Comparison of ENCODE assay signal across 9 cellular contexts in genomic region chr16:14186007-14186953, GRCh38.
DNase-seq lines count a peak whose midpoint lies in the region; ATAC-seq, FAIRE-seq and TF ChIP-seq lines count a peak whose summit lies in the region.
"Had no signal": no experiment of that assay in that cellular context is flagged by ENCODE, and none has a peak within 500 bp of the region (broad histone marks: within the 10 kb centered on the region; RNA-seq: fewer than 3 reads in every experiment).

No MANE protein-coding gene starts in this region.

- H3K27me3 ChIP-seq in PC-9 (ENCODE audit: insufficient read depth, low read depth) (no peaks in the 10 kb centered on the region), endothelial cell of umbilical vein (ENCODE audit: control insufficient read depth in 2 of 2, insufficient read depth in 2 of 2, low read length in 2 of 2) (no peaks in the 10 kb centered on the region)

- FAIRE-seq in endothelial cell of umbilical vein (lab: Jason Lieb, UNC) = peak; percentile 78
- FAIRE-seq: colon had no signal

- H3K36me3 ChIP-seq in PC-9 (ENCODE audit: low read depth) = no peaks in the 10 kb centered on the region
- no peaks in the 10 kb centered on the region for H3K36me3 ChIP-seq in endothelial cell of umbilical vein (ENCODE audit: control insufficient read depth in 2 of 2, extremely low read depth in 1 of 2, insufficient read depth in 2 of 2, low read length in 2 of 2)
- H3K36me3 ChIP-seq in urinary bladder (ENCODE audit: insufficient read depth) = no peaks in the 10 kb centered on the region

- peaks cover 7% of the 10 kb centered on the region for H3K4me1 Mint-ChIP-seq in activated CD4-positive, alpha-beta memory T cell treated with anti-CD3 and anti-CD28 coated beads for 36 hours (ENCODE audit: low read depth)
- peaks cover 8% of the 10 kb centered on the region for H3K4me1 Mint-ChIP-seq in activated CD4-positive, alpha-beta memory T cell treated with anti-CD3 and anti-CD28 coated beads, Interleukin-2, amount 10 ng/mL, durations not matched to agents 7 days and 5 days

- no peak overlapping the region for H3K4me3 Mint-ChIP-seq in activated CD4-positive, alpha-beta memory T cell treated with anti-CD3 and anti-CD28 coated beads for 36 hours
- no peak overlapping the region for H3K4me3 Mint-ChIP-seq in activated CD4-positive, alpha-beta memory T cell treated with anti-CD3 and anti-CD28 coated beads, Interleukin-2, amount 10 ng/mL, durations not matched to agents 7 days and 5 days

- H3K9me2 ChIP-seq in PC-9 (ENCODE audit: insufficient read depth) = 0 out of 2 replicates have a peak, but pooled peaks cover 5% of the 10 kb centered on the region

- H3K27me3 Mint-ChIP-seq in activated CD4-positive, alpha-beta memory T cell treated with anti-CD3 and anti-CD28 coated beads for 36 hours = no peaks in the 10 kb centered on the region
- H3K27me3 Mint-ChIP-seq in activated CD4-positive, alpha-beta memory T cell treated with anti-CD3 and anti-CD28 coated beads, Interleukin-2, amount 10 ng/mL, durations not matched to agents 7 days and 5 days = no peaks in the 10 kb centered on the region

- intact Hi-C loops in activated CD4-positive, alpha-beta memory T cell treated with anti-CD3 and anti-CD28 coated beads for 36 hours (cut with micrococcal nuclease) = no loop called here
- intact Hi-C loops in PC-9 (cut with micrococcal nuclease; ENCODE audit: unreplicated experiment) (no loop called here), endothelial cell of umbilical vein (cut with micrococcal nuclease) (loop anchor here (2.0 to 5.0 kb wide), 2 partner anchors 129 to 263 kb away; no protein-coding TSS in a partner anchor)

- TF ChIP-seq POLR2A in endothelial cell of umbilical vein (IDR thresholded peaks at IDR 0.05; ENCODE audit: low read depth, low read length) = no peak

- H3K9me1 ChIP-seq in endothelial cell of umbilical vein (replicated peaks; ENCODE audit: control insufficient read depth, extremely low read depth, insufficient read depth, low read length) = no peaks in the 10 kb centered on the region

- no peak overlapping the region for H3K9ac ChIP-seq in endothelial cell of umbilical vein (replicated peaks; ENCODE audit: extremely low read depth, insufficient read depth, low read length)

- peak; percentile 21 for DNase-seq in activated CD4-positive, alpha-beta memory T cell treated with anti-CD3 and anti-CD28 coated beads for 36 hours
- no peak for DNase-seq in activated CD4-positive, alpha-beta memory T cell treated with anti-CD3 and anti-CD28 coated beads, Interleukin-2, amount 10 ng/mL, durations not matched to agents 7 days and 5 days
- DNase-seq in PC-9 (no peak), endothelial cell of umbilical vein (ENCODE audit: low read depth, low spot score) (peak; percentile 78), midbrain (lab: John Stamatoyannopoulos, UW) (peak; percentile 36)

- TF ChIP-seq CTCF in PC-9 (conservative IDR thresholded peaks at IDR 0.05) (peak; percentile 51), endothelial cell of umbilical vein (IDR thresholded peaks at IDR 0.05; ENCODE audit: extremely low read depth in 1 of 2, insufficient read depth in 1 of 2, low read depth in 1 of 2, low read length in 2 of 2) (peak; percentile 28 to 48)

- H3F3A ChIP-seq in PC-9 (ENCODE audit: insufficient read depth, low read depth) = peaks cover 12% of the 10 kb centered on the region

- H3K27ac ChIP-seq in PC-9 = no peak overlapping the region
- H3K27ac ChIP-seq in endothelial cell of umbilical vein (ENCODE audit: insufficient read depth, low read depth, low read length) = no peak overlapping the region
- peak overlapping the region; percentile 28 for H3K27ac ChIP-seq in urinary bladder (ENCODE audit: low read depth)

- H3K9me3 Mint-ChIP-seq in activated CD4-positive, alpha-beta memory T cell treated with anti-CD3 and anti-CD28 coated beads for 36 hours = no peaks in the 10 kb centered on the region
- H3K9me3 Mint-ChIP-seq in activated CD4-positive, alpha-beta memory T cell treated with anti-CD3 and anti-CD28 coated beads, Interleukin-2, amount 10 ng/mL, durations not matched to agents 7 days and 5 days = no peaks in the 10 kb centered on the region

- H3K27ac Mint-ChIP-seq in activated CD4-positive, alpha-beta memory T cell treated with anti-CD3 and anti-CD28 coated beads for 36 hours = no peak overlapping the region
- H3K27ac Mint-ChIP-seq in activated CD4-positive, alpha-beta memory T cell treated with anti-CD3 and anti-CD28 coated beads, Interleukin-2, amount 10 ng/mL, durations not matched to agents 7 days and 5 days = no peak overlapping the region

- H3K4me3 ChIP-seq in PC-9 = no peak overlapping the region
- no peak overlapping the region for H3K4me3 ChIP-seq in endothelial cell of umbilical vein (replicated peaks in 1 of 3; ENCODE audit: insufficient read depth in 1 of 3, low read depth in 1 of 3, low read length in 3 of 3)
- peak overlapping the region; percentile 31 for H3K4me3 ChIP-seq in urinary bladder (ENCODE audit: low read depth, low read length)

- ATAC-seq in GM19397 (IDR thresholded peaks at IDR 0.05; ENCODE audit: unreplicated experiment) (no peak), GM18858 (IDR thresholded peaks at IDR 0.05; ENCODE audit: unreplicated experiment) (no peak)

- no peaks in the 10 kb centered on the region for H3K36me3 Mint-ChIP-seq in activated CD4-positive, alpha-beta memory T cell treated with anti-CD3 and anti-CD28 coated beads for 36 hours
- H3K36me3 Mint-ChIP-seq in activated CD4-positive, alpha-beta memory T cell treated with anti-CD3 and anti-CD28 coated beads, Interleukin-2, amount 10 ng/mL, durations not matched to agents 7 days and 5 days (ENCODE audit: low read depth) = no peaks in the 10 kb centered on the region

- no peak overlapping the region for H3K4me2 ChIP-seq in PC-9
- H3K4me2 ChIP-seq in endothelial cell of umbilical vein (ENCODE audit: insufficient read depth, low read length) = peak overlapping the region; percentile 66

- POLR2A ChIA-PET in activated CD4-positive, alpha-beta memory T cell treated with anti-CD3 and anti-CD28 coated beads for 36 hours (lab: Charles Lee) = no interaction called here
- POLR2A ChIA-PET in activated CD4-positive, alpha-beta memory T cell treated with anti-CD3 and anti-CD28 coated beads, Interleukin-2, amount 10 ng/mL, durations not matched to agents 7 days and 5 days (lab: Charles Lee) = no interaction called here
- POLR2A ChIA-PET in PC-9 (lab: Charles Lee; ENCODE audit: unreplicated experiment) (interaction anchor here (0.5 kb wide), 1 partner anchor 100 kb away, joined by 4 read pairs; no protein-coding TSS in a partner anchor), endothelial cell of umbilical vein (lab: Charles Lee) (no interaction called here)

- CTCF ChIA-PET in activated CD4-positive, alpha-beta memory T cell treated with anti-CD3 and anti-CD28 coated beads for 36 hours (lab: Charles Lee) = no interaction called here
- CTCF ChIA-PET in activated CD4-positive, alpha-beta memory T cell treated with anti-CD3 and anti-CD28 coated beads, Interleukin-2, amount 10 ng/mL, durations not matched to agents 7 days and 5 days (lab: Charles Lee) = interaction anchor here (0.8 to 1.9 kb wide), 3 partner anchors 30 to 267 kb away, joined by 3 to 5 read pairs (median 3); partner anchors contain the start of gene ERCC4
- CTCF ChIA-PET in PC-9 (lab: Charles Lee) = no interaction called here
- CTCF ChIA-PET in endothelial cell of umbilical vein (lab: Charles Lee) = interaction anchor here (0.6 to 3.2 kb wide), 29 partner anchors 9 to 267 kb away, joined by 3 to 30 read pairs (median 4); partner anchors contain the start of gene ERCC4

- peaks cover 25% of the 10 kb centered on the region; the same call in 1 of the 2 replicates for H3K79me2 ChIP-seq in PC-9 (ENCODE audit: low read depth)
- H3K79me2 ChIP-seq in endothelial cell of umbilical vein (ENCODE audit: control insufficient read depth, insufficient read depth, low read length) = no peaks in the 10 kb centered on the region

- dilution Hi-C loops in endothelial cell of umbilical vein (cut with MboI; ENCODE audit: extremely low pct_ligation_motif_present, low sequenced_read_pairs) = no loop called here

- 27% methylated on average over 14 of the region's 14 CpGs for WGBS in urinary bladder

- no TSS peak for BruUV-seq in PC-9 (replicated peaks; lab: Mats Ljungman, UMichigan)
- no TSS peak for BruUV-seq in endothelial cell of umbilical vein (replicated peaks; lab: Mats Ljungman, UMichigan)

- H2AFZ ChIP-seq in PC-9 (no peak overlapping the region), endothelial cell of umbilical vein (ENCODE audit: low read depth, low read length) (peak overlapping the region; percentile 33)

- H3K9me3 ChIP-seq in PC-9 (ENCODE audit: insufficient read depth, low read depth) = no peaks in the 10 kb centered on the region
- H3K9me3 ChIP-seq in endothelial cell of umbilical vein (replicated peaks; ENCODE audit: control insufficient read depth, insufficient read depth, low read length) = no peaks in the 10 kb centered on the region

- H3K4me1 ChIP-seq in PC-9 (replicated peaks; ENCODE audit: insufficient read depth) (peaks cover 23% of the 10 kb centered on the region), endothelial cell of umbilical vein (ENCODE audit: control insufficient read depth, extremely low read depth, insufficient read depth, low read length) (peaks cover 19% of the 10 kb centered on the region), urinary bladder (ENCODE audit: insufficient read depth) (no peaks in the 10 kb centered on the region)

- H4K20me1 ChIP-seq in PC-9 (ENCODE audit: insufficient read depth) = peaks cover 4% of the 10 kb centered on the region
- H4K20me1 ChIP-seq in endothelial cell of umbilical vein (replicated peaks; ENCODE audit: control insufficient read depth, extremely low read depth, insufficient read depth, low read length) = peaks cover 2% of the 10 kb centered on the region

TF ChIP-seq in endothelial cell of umbilical vein, 7 proteins besides CTCF, POLR2A, EP300 and RAD21:
- TF ChIP-seq FOS (IDR thresholded peaks at IDR 0.05; ENCODE audit: borderline replicate concordance, insufficient read depth, low read length) (no peak), MYC (IDR thresholded peaks at IDR 0.05; ENCODE audit: low read depth, low read length) (no peak), JUN (IDR thresholded peaks at IDR 0.05; ENCODE audit: borderline replicate concordance, insufficient read depth, insufficient read length, low read depth) (no peak), GATA2 (IDR thresholded peaks at IDR 0.05; ENCODE audit: insufficient read depth, insufficient read length, low read depth, low read length) (no peak), POLR2AphosphoS5 (IDR thresholded peaks at IDR 0.05; ENCODE audit: insufficient read depth, low read depth, low read length) (no peak), EZH2 (IDR thresholded peaks at IDR 0.05; ENCODE audit: borderline replicate concordance, low read depth, low read length, severe bottlenecking) (no peak)

Comparison
In these comparisons a context has a peak if more than half of its experiments do, and no peak if none do; other contexts are left out.
1. DNase-seq: peak in activated CD4-positive, alpha-beta memory T cell treated with anti-CD3 and anti-CD28 coated beads for 36 hours (single experiment), endothelial cell of umbilical vein (single experiment) and midbrain (single experiment); none in activated CD4-positive, alpha-beta memory T cell treated with anti-CD3 and anti-CD28 coated beads, Interleukin-2, amount 10 ng/mL, durations not matched to agents 7 days and 5 days (single experiment) and PC-9 (0 of 2).
2. CTCF ChIA-PET loops: an anchor here in activated CD4-positive, alpha-beta memory T cell treated with anti-CD3 and anti-CD28 coated beads, Interleukin-2, amount 10 ng/mL, durations not matched to agents 7 days and 5 days (0.8 to 1.9 kb wide) and endothelial cell of umbilical vein (0.6 to 3.2 kb wide); none called in activated CD4-positive, alpha-beta memory T cell treated with anti-CD3 and anti-CD28 coated beads for 36 hours and PC-9.